ENCODE assay signal across 1 cellular context in the genomic region with DNA sequence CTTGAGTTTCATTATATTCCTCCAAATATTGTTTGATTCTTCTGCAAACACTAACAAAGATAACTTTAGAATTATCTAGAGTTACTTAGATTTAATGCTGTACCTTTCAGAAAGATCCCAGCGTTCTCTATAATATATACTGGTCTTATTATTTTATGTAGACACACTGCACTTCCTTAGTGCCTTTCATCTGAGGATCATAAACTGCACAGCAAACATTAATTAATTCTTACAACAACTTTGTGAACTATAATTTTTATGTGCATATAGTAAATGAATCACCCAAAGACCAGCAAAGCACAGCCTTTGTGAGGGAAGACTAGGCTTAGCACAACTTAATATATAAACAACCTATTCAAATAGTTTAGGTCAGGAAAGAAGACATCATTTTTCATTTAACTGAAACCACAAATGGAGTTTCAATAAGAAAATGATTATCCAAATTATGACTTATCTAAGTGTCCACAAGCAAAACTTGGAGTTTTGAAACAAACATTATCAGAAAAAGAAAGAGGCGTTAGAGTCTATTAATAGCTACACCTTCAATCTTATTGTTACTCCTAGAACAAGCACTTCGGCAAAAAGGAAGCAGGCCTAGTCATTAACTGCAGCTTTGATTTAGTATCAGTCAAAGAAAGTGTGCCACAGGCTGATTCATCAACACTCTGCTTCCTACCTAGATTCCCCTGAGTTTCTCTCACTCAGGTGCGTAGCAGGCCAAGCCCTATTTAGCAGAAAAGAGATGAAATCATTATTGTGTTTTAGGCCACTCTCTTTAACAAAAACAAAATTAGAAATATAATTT.
TF ChIP-seq lines count a peak whose summit lies in the region.

No MANE protein-coding gene starts in this region.

TF ChIP-seq in GM12878, 131 proteins besides CTCF, POLR2A, EP300 and RAD21 (continued from another document):
- TF ChIP-seq, protein P1, sequence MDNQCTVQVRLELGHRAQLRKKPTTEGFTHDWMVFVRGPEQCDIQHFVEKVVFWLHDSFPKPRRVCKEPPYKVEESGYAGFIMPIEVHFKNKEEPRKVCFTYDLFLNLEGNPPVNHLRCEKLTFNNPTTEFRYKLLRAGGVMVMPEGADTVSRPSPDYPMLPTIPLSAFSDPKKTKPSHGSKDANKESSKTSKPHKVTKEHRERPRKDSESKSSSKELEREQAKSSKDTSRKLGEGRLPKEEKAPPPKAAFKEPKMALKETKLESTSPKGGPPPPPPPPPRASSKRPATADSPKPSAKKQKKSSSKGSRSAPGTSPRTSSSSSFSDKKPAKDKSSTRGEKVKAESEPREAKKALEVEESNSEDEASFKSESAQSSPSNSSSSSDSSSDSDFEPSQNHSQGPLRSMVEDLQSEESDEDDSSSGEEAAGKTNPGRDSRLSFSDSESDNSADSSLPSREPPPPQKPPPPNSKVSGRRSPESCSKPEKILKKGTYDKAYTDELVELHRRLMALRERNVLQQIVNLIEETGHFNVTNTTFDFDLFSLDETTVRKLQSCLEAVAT (IDR thresholded peaks at IDR 0.05): no peak
- TF ChIP-seq ZNF24 (IDR thresholded peaks at IDR 0.05) (no peak), CHD2 (IDR thresholded peaks at IDR 0.05; ENCODE audit: borderline replicate concordance, low read depth, low read length) (no peak), MXI1 (IDR thresholded peaks at IDR 0.05; ENCODE audit: low read depth, low read length) (no peak), TAF1 (IDR thresholded peaks at IDR 0.05; ENCODE audit: borderline replicate concordance, low read depth, low read length) (no peak), MYB (IDR thresholded peaks at IDR 0.05; ENCODE audit: borderline replicate concordance, low read depth, low read length) (no peak), KLF5 (IDR thresholded peaks at IDR 0.05; ENCODE audit: partially characterized antibody) (no peak)
- TF ChIP-seq, protein P2, sequence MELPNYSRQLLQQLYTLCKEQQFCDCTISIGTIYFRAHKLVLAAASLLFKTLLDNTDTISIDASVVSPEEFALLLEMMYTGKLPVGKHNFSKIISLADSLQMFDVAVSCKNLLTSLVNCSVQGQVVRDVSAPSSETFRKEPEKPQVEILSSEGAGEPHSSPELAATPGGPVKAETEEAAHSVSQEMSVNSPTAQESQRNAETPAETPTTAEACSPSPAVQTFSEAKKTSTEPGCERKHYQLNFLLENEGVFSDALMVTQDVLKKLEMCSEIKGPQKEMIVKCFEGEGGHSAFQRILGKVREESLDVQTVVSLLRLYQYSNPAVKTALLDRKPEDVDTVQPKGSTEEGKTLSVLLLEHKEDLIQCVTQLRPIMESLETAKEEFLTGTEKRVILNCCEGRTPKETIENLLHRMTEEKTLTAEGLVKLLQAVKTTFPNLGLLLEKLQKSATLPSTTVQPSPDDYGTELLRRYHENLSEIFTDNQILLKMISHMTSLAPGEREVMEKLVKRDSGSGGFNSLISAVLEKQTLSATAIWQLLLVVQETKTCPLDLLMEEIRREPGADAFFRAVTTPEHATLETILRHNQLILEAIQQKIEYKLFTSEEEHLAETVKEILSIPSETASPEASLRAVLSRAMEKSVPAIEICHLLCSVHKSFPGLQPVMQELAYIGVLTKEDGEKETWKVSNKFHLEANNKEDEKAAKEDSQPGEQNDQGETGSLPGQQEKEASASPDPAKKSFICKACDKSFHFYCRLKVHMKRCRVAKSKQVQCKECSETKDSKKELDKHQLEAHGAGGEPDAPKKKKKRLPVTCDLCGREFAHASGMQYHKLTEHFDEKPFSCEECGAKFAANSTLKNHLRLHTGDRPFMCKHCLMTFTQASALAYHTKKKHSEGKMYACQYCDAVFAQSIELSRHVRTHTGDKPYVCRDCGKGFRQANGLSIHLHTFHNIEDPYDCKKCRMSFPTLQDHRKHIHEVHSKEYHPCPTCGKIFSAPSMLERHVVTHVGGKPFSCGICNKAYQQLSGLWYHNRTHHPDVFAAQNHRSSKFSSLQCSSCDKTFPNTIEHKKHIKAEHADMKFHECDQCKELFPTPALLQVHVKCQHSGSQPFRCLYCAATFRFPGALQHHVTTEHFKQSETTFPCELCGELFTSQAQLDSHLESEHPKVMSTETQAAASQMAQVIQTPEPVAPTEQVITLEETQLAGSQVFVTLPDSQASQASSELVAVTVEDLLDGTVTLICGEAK (IDR thresholded peaks at IDR 0.05; ENCODE audit: borderline replicate concordance): no peak
- TF ChIP-seq, protein P3, sequence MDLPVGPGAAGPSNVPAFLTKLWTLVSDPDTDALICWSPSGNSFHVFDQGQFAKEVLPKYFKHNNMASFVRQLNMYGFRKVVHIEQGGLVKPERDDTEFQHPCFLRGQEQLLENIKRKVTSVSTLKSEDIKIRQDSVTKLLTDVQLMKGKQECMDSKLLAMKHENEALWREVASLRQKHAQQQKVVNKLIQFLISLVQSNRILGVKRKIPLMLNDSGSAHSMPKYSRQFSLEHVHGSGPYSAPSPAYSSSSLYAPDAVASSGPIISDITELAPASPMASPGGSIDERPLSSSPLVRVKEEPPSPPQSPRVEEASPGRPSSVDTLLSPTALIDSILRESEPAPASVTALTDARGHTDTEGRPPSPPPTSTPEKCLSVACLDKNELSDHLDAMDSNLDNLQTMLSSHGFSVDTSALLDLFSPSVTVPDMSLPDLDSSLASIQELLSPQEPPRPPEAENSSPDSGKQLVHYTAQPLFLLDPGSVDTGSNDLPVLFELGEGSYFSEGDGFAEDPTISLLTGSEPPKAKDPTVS (IDR thresholded peaks at IDR 0.05; ENCODE audit: low read depth, low read length): no peak
